Comparison of ENCODE assay signal across 10 cellular contexts in genomic region chr4:184400375-184400870, GRCh38.
DNase-seq lines count a peak whose midpoint lies in the region; ATAC-seq and TF ChIP-seq lines count a peak whose summit lies in the region.
"Had no signal": no experiment of that assay in that cellular context is flagged by ENCODE, and none has a peak within 500 bp of the region (broad histone marks: within the 10 kb centered on the region; RNA-seq: fewer than 3 reads in every experiment).

No MANE protein-coding gene starts in this region.

- H3K14ac ChIP-seq in IMR-90 (replicated peaks; ENCODE audit: low read depth, low read length): no peak overlapping the region

- POLR2A ChIA-PET in AG04449 (lab: Yijun Ruan, JAX): no interaction called here
- POLR2A ChIA-PET in IMR-90 (lab: Charles Lee; ENCODE audit: unreplicated experiment): no interaction called here

- BruUV-seq in IMR-90 (replicated peaks; lab: Mats Ljungman, UMichigan): no TSS peak

- peak overlapping the region in 1 of 2 experiments; percentile 53; a peak in 2 of 4 replicates for H4K8ac ChIP-seq in IMR-90 (ENCODE audit: low read depth in 2 of 2, low read length in 2 of 2)

- no peak overlapping the region for H2AK9ac ChIP-seq in IMR-90 (replicated peaks; ENCODE audit: low read depth, low read length, poor library complexity)

- CTCF ChIA-PET in AG04449 (lab: Yijun Ruan, JAX) (interaction anchor here (0.7 to 2.3 kb wide), 4 partner anchors 9 to 137 kb away, joined by 3 to 10 read pairs (median 4); no protein-coding TSS in a partner anchor), IMR-90 (lab: Yijun Ruan, JAX) (no interaction called here)

- H3K36me3 ChIP-seq in IMR-90 (ENCODE audit: control insufficient read depth, insufficient read depth, low read length) (peaks cover 44% of the 10 kb centered on the region), lung (ENCODE audit: control insufficient read depth in 2 of 2, insufficient read depth in 2 of 2, low read length in 2 of 2) (peaks cover 6 to 34% of the 10 kb centered on the region in 2 donors), endodermal cell (ENCODE audit: control insufficient read depth, insufficient read depth, low read length) (no peaks in the 10 kb centered on the region), transverse colon (peaks cover 0 to 33% (median 11%) of the 10 kb centered on the region in 4 donors)

- WGBS in IMR-90 (ENCODE audit: extremely low coverage in 2 of 2, insufficient read length in 1 of 2), 2 experiments: no CpG with 5 or more reads among the region's 7 CpGs
- WGBS in lung, 2 donors: 57 to 61% methylated on average over 7 of the region's 7 CpGs
- WGBS in endodermal cell (ENCODE audit: insufficient coverage in 1 of 2, insufficient read length in 1 of 2), 2 experiments: 97 to 100% methylated on average over 6 to 7 of the region's 7 CpGs
- WGBS in transverse colon (ENCODE audit: low coverage in 1 of 2), 2 donors: 73 to 89% methylated on average over 7 of the region's 7 CpGs

- no peak overlapping the region for H2BK120ac ChIP-seq in IMR-90 (ENCODE audit: low read depth, low read length)

- peak; percentile 52 for TF ChIP-seq CTCF in AG04449 (IDR thresholded peaks at IDR 0.05; ENCODE audit: insufficient read depth, low read length, missing control alignments)
- TF ChIP-seq CTCF in IMR-90 (conservative IDR thresholded peaks at IDR 0.05; ENCODE audit: low read depth, low read length): peak; percentile 55
- peak; percentile 48 for TF ChIP-seq CTCF in cardiac fibroblast (IDR thresholded peaks at IDR 0.05; ENCODE audit: low read depth, low read length)
- TF ChIP-seq CTCF in lung (IDR thresholded peaks at IDR 0.05; ENCODE audit: control extremely low read depth, extremely low read depth): no peak
- no peak for TF ChIP-seq CTCF in endodermal cell (conservative IDR thresholded peaks at IDR 0.05)
- TF ChIP-seq CTCF in transverse colon (IDR thresholded peaks at IDR 0.05): no peak

- no peaks in the 10 kb centered on the region for H3K27me3 ChIP-seq in IMR-90 (ENCODE audit: control insufficient read depth, insufficient read depth, low read length)
- H3K27me3 ChIP-seq in lung (ENCODE audit: control insufficient read depth, insufficient read depth): no peaks in the 10 kb centered on the region
- H3K27me3 ChIP-seq in endodermal cell (ENCODE audit: control insufficient read depth, insufficient read depth, low read length, poor library complexity, severe bottlenecking): no peaks in the 10 kb centered on the region
- H3K27me3 ChIP-seq in transverse colon: no peaks in the 10 kb centered on the region

- H3K4me3 ChIP-seq in AG04449 (ENCODE audit: low read depth, low read length) (no peak overlapping the region), IMR-90 (ENCODE audit: insufficient read depth, low read depth, low read length) (no peak overlapping the region), cardiac fibroblast (replicated peaks in 1 of 2; ENCODE audit: low read depth in 2 of 2, low read length in 2 of 2) (no peak overlapping the region), lung (no peak overlapping the region), endodermal cell (ENCODE audit: low read length) (no peak overlapping the region), transverse colon (no peak overlapping the region)

- H3K9me1 ChIP-seq in IMR-90 (ENCODE audit: insufficient read depth, low read length): peaks cover 11% of the 10 kb centered on the region; the same call in 1 of the 2 replicates

- H3K18ac ChIP-seq in IMR-90 (ENCODE audit: low read depth, low read length): no peak overlapping the region

- no peak overlapping the region for H2AK5ac ChIP-seq in IMR-90 (ENCODE audit: low read depth, low read length)

- no peak overlapping the region for H3K27ac Mint-ChIP-seq in endodermal cell

- H3K9ac ChIP-seq in IMR-90 (ENCODE audit: low read depth, low read length) (no peak overlapping the region), endodermal cell (ENCODE audit: extremely low read depth, low read length, poor library complexity, severe bottlenecking) (no peak overlapping the region)

- 0 out of 2 replicates have a peak, but pooled peaks cover 2% of the 10 kb centered on the region for H3K9me3 ChIP-seq in IMR-90 (ENCODE audit: control insufficient read depth, insufficient read depth, low read length)
- no peaks in the 10 kb centered on the region for H3K9me3 ChIP-seq in lung (ENCODE audit: control insufficient read depth in 2 of 2, insufficient read depth in 1 of 2, low read length in 1 of 2)
- no peaks in the 10 kb centered on the region for H3K9me3 ChIP-seq in endodermal cell (ENCODE audit: control insufficient read depth, low read length)
- no peaks in the 10 kb centered on the region for H3K9me3 ChIP-seq in transverse colon
- H3K9me3 ChIP-seq: Caco-2 had no signal

- H3K4me3 Mint-ChIP-seq in endodermal cell: no peak overlapping the region

- H2BK20ac ChIP-seq in IMR-90 (ENCODE audit: low read depth, low read length): no peak overlapping the region; the same call in 1 of the 2 replicates

- peak overlapping the region; percentile 61; the same call in 1 of the 2 replicates for H4K5ac ChIP-seq in IMR-90 (ENCODE audit: low read depth, low read length)

- H2BK15ac ChIP-seq in IMR-90 (ENCODE audit: low read depth, low read length): no peak overlapping the region; the same call in 2 of the 3 replicates

- no peaks in the 10 kb centered on the region for H3K27me3 Mint-ChIP-seq in endodermal cell (ENCODE audit: insufficient read depth)

- intact Hi-C loops in IMR-90 (cut with micrococcal nuclease): loop anchor here (2.0 to 5.0 kb wide), 3 partner anchors 74 to 137 kb away; partner anchors contain the start of gene IRF2
- intact Hi-C loops in transverse colon (cut with DNase I; ENCODE audit: low total_unique reads): no loop called here

- no peak overlapping the region for H2AFZ ChIP-seq in IMR-90 (replicated peaks; ENCODE audit: low read length, poor library complexity)

- peak overlapping the region; percentile 14; the same call in 1 of the 2 replicates for H3K4me2 ChIP-seq in IMR-90 (ENCODE audit: low read depth, low read length)

- ATAC-seq in IMR-90 (ENCODE audit: low read depth): peak; percentile 83
- ATAC-seq in lung (ENCODE audit: insufficient read depth, low FRiP score): peak; percentile 55
- ATAC-seq in GM18502 (IDR thresholded peaks at IDR 0.05; ENCODE audit: poor library complexity, unreplicated experiment): no peak

- DNase-seq in AG04449 (ENCODE audit: low read depth, low spot score) (peak; percentile 82), IMR-90 (peak; percentile 97), cardiac fibroblast (ENCODE audit: low read depth in 2 of 2) (peak; percentile 94 to 99), lung (ENCODE audit: low spot score) (no peak), endodermal cell (no peak), transverse colon (no peak), NCI-H1417 (lab: John Stamatoyannopoulos, UW) (no peak)
- DNase-seq: Caco-2; stimulated activated CD4-positive, alpha-beta T cell treated with anti-CD3 and anti-CD28 coated beads, Interleukin-4, amount 100 ng/mL, for 4 hours had no signal

- H4K20me1 ChIP-seq in IMR-90 (ENCODE audit: insufficient read depth, low read length): no peaks in the 10 kb centered on the region

- H4K91ac ChIP-seq in IMR-90 (ENCODE audit: insufficient read depth, low read depth, low read length): no peak overlapping the region

- TF ChIP-seq EP300 in transverse colon (IDR thresholded peaks at IDR 0.05; ENCODE audit: low read depth): no peak

- H3K4me1 Mint-ChIP-seq in endodermal cell: peaks cover 25% of the 10 kb centered on the region

- peaks cover 7 to 29% of the 10 kb centered on the region in 2 experiments; a peak in 2 of 4 replicates for H3K79me1 ChIP-seq in IMR-90 (ENCODE audit: low read depth in 1 of 2, low read length in 2 of 2)

- H3K27ac ChIP-seq in IMR-90 (ENCODE audit: insufficient read depth, low read length): peak overlapping the region; percentile 86; the same call in 1 of the 2 replicates
- no peak overlapping the region for H3K27ac ChIP-seq in lung (ENCODE audit: low read depth in 1 of 2, low read length in 1 of 2)
- H3K27ac ChIP-seq in endodermal cell (ENCODE audit: low read depth, low read length): no peak overlapping the region
- H3K27ac ChIP-seq in transverse colon: no peak overlapping the region

- dilution Hi-C loops in IMR-90 (cut with HindIII; ENCODE audit: low sequenced_read_pairs, unreplicated experiment): no loop called here

- peaks cover 61% of the 10 kb centered on the region for H3K36me3 Mint-ChIP-seq in endodermal cell (ENCODE audit: low read depth)

- H3K4ac ChIP-seq in IMR-90 (ENCODE audit: low read depth, low read length): peak overlapping the region; percentile 67; the same call in 1 of the 2 replicates

- H3K56ac ChIP-seq in IMR-90 (ENCODE audit: extremely low read depth, insufficient read depth, low read length): no peak overlapping the region

- no peak overlapping the region for H3K23ac ChIP-seq in IMR-90 (ENCODE audit: low read depth, low read length)

- in situ Hi-C loops in IMR-90 (cut with MboI; ENCODE audit: low sequenced_read_pairs) (no loop called here), transverse colon (cut with MboI; ENCODE audit: low pct_ligation_motif_present in 1 of 4, low pct_unique_long_range_greater_than_20kb in 1 of 4, low sequenced_read_pairs in 3 of 4) (loop anchor here in 3 of 4 donors (25.0 kb wide), 1 partner anchor 137 kb away; no protein-coding TSS in a partner anchor)

- H3K4me1 ChIP-seq in IMR-90 (ENCODE audit: control insufficient read depth, insufficient read depth, low read length) (peaks cover 13% of the 10 kb centered on the region), lung (ENCODE audit: control insufficient read depth in 2 of 2, insufficient read depth in 2 of 2, low read length in 2 of 2) (peaks cover 5 to 11% of the 10 kb centered on the region in 2 donors), endodermal cell (ENCODE audit: control insufficient read depth, insufficient read depth, low read length) (peaks cover 11% of the 10 kb centered on the region), transverse colon (peaks cover 0 to 7% (median 4%) of the 10 kb centered on the region in 4 donors)
- H3K4me1 ChIP-seq: Caco-2 had no signal

- TF ChIP-seq POLR2A in IMR-90 (IDR thresholded peaks at IDR 0.05; ENCODE audit: low read depth, low read length) (no peak), transverse colon (IDR thresholded peaks at IDR 0.05) (no peak)

- peak; percentile 31; the same call in 1 of the 2 replicates for TF ChIP-seq RAD21 in IMR-90 (IDR thresholded peaks at IDR 0.05; ENCODE audit: low read length)

- H3K9me3 Mint-ChIP-seq in endodermal cell: no peaks in the 10 kb centered on the region

- peak overlapping the region; percentile 84 for H2BK5ac ChIP-seq in IMR-90 (ENCODE audit: low read depth, low read length, poor library complexity, severe bottlenecking)

TF ChIP-seq in IMR-90, 13 proteins besides CTCF, POLR2A, EP300 and RAD21 (continues in another document):
- no peak for TF ChIP-seq MAZ (IDR thresholded peaks at IDR 0.05; ENCODE audit: borderline replicate concordance, low read depth, low read length)

Comparison
In these comparisons a context has a peak if more than half of its experiments do, and no peak if none do; other contexts are left out.
1. DNase-seq: peak in AG04449 (single experiment), IMR-90 (single experiment) and cardiac fibroblast (2 of 2); none in lung (single experiment), endodermal cell (single experiment), transverse colon (single experiment) and NCI-H1417 (0 of 3).
2. CTCF ChIP-seq: peak in AG04449 (single experiment), IMR-90 (single experiment) and cardiac fibroblast (single experiment); none in lung (single experiment), endodermal cell (single experiment) and transverse colon (0 of 5).